ENCODE assay signal across 1 cellular context in genomic region chr12:95204141-95204866, GRCh38.
TF ChIP-seq lines count a peak whose summit lies in the region.

No MANE protein-coding gene starts in this region.

TF ChIP-seq in K562, 482 proteins besides CTCF, POLR2A, EP300 and RAD21 (continued from another document and continues in another):
- TF ChIP-seq, protein P1, sequence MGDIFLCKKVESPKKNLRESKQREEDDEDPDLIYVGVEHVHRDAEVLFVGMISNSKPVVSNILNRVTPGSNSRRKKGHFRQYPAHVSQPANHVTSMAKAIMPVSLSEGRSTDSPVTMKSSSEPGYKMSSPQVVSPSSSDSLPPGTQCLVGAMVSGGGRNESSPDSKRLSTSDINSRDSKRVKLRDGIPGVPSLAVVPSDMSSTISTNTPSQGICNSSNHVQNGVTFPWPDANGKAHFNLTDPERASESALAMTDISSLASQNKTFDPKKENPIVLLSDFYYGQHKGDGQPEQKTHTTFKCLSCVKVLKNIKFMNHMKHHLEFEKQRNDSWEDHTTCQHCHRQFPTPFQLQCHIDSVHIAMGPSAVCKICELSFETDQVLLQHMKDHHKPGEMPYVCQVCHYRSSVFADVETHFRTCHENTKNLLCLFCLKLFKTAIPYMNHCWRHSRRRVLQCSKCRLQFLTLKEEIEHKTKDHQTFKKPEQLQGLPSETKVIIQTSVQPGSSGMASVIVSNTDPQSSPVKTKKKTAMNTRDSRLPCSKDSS (IDR thresholded peaks at IDR 0.05; ENCODE audit: low read depth, partially characterized antibody), result no peak
- TF ChIP-seq GTF2E2 (tag; IDR thresholded peaks at IDR 0.05), result no peak
- TF ChIP-seq MECOM (CRISPR knock-in tag; IDR thresholded peaks at IDR 0.05), result 0 out of 2 replicates have a peak, but pooled peaks have one; percentile 52
- no peak for TF ChIP-seq BDP1 (IDR thresholded peaks at IDR 0.05; ENCODE audit: insufficient read depth, insufficient read length)
- no peak for TF ChIP-seq SIN3A (IDR thresholded peaks at IDR 0.05; ENCODE audit: borderline replicate concordance in 2 of 2, control insufficient read depth in 1 of 2, low read depth in 2 of 2, low read length in 2 of 2)
- peak; percentile 63 for TF ChIP-seq MTA2 (IDR thresholded peaks at IDR 0.05; ENCODE audit: low read depth)
- no peak for TF ChIP-seq ZNF76 (CRISPR knock-in tag; IDR thresholded peaks at IDR 0.05; ENCODE audit: borderline replicate concordance)
- no peak for TF ChIP-seq PHB (CRISPR knock-in tag; IDR thresholded peaks at IDR 0.05)
- TF ChIP-seq TCF7 (IDR thresholded peaks at IDR 0.05; ENCODE audit: borderline replicate concordance), result no peak
- no peak for TF ChIP-seq HOXB6 (CRISPR knock-in tag; IDR thresholded peaks at IDR 0.05; ENCODE audit: borderline replicate concordance)
- TF ChIP-seq BRD9 (IDR thresholded peaks at IDR 0.05; ENCODE audit: low read depth, partially characterized antibody), result no peak
- TF ChIP-seq, protein P2, sequence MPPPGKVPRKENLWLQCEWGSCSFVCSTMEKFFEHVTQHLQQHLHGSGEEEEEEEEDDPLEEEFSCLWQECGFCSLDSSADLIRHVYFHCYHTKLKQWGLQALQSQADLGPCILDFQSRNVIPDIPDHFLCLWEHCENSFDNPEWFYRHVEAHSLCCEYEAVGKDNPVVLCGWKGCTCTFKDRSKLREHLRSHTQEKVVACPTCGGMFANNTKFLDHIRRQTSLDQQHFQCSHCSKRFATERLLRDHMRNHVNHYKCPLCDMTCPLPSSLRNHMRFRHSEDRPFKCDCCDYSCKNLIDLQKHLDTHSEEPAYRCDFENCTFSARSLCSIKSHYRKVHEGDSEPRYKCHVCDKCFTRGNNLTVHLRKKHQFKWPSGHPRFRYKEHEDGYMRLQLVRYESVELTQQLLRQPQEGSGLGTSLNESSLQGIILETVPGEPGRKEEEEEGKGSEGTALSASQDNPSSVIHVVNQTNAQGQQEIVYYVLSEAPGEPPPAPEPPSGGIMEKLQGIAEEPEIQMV (tag; conservative IDR thresholded peaks at IDR 0.05; ENCODE audit: low read depth), result peak; percentile 97
- no peak for TF ChIP-seq NCOA4 (IDR thresholded peaks at IDR 0.05; ENCODE audit: partially characterized antibody)
- TF ChIP-seq SREBF2 (CRISPR knock-in tag; IDR thresholded peaks at IDR 0.05), result no peak
- no peak for TF ChIP-seq KLF1 (tag; IDR thresholded peaks at IDR 0.05)
- TF ChIP-seq, protein P3, sequence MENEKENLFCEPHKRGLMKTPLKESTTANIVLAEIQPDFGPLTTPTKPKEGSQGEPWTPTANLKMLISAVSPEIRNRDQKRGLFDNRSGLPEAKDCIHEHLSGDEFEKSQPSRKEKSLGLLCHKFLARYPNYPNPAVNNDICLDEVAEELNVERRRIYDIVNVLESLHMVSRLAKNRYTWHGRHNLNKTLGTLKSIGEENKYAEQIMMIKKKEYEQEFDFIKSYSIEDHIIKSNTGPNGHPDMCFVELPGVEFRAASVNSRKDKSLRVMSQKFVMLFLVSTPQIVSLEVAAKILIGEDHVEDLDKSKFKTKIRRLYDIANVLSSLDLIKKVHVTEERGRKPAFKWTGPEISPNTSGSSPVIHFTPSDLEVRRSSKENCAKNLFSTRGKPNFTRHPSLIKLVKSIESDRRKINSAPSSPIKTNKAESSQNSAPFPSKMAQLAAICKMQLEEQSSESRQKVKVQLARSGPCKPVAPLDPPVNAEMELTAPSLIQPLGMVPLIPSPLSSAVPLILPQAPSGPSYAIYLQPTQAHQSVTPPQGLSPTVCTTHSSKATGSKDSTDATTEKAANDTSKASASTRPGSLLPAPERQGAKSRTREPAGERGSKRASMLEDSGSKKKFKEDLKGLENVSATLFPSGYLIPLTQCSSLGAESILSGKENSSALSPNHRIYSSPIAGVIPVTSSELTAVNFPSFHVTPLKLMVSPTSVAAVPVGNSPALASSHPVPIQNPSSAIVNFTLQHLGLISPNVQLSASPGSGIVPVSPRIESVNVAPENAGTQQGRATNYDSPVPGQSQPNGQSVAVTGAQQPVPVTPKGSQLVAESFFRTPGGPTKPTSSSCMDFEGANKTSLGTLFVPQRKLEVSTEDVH (IDR thresholded peaks at IDR 0.05; ENCODE audit: low read depth, partially characterized antibody), result no peak
- no peak for TF ChIP-seq EWSR1 (IDR thresholded peaks at IDR 0.05; ENCODE audit: borderline replicate concordance, low read depth, partially characterized antibody)
- peak; percentile 78 for TF ChIP-seq L3MBTL2 (IDR thresholded peaks at IDR 0.05)
- peak; percentile 80 for TF ChIP-seq CREM (IDR thresholded peaks at IDR 0.05; ENCODE audit: low read depth)
- TF ChIP-seq ZNF707 (CRISPR knock-in tag; conservative IDR thresholded peaks at IDR 0.05), result no peak
- TF ChIP-seq ZNF609 (CRISPR knock-in tag; IDR thresholded peaks at IDR 0.05; ENCODE audit: borderline replicate concordance), result no peak
- TF ChIP-seq, protein P4, sequence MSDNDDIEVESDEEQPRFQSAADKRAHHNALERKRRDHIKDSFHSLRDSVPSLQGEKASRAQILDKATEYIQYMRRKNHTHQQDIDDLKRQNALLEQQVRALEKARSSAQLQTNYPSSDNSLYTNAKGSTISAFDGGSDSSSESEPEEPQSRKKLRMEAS (CRISPR knock-in tag; IDR thresholded peaks at IDR 0.05), result peak; percentile 69
- no peak for TF ChIP-seq XRCC4 (IDR thresholded peaks at IDR 0.05; ENCODE audit: extremely low read depth, insufficient read depth, insufficient read length)
- no peak for TF ChIP-seq MXD1 (CRISPR knock-in tag; IDR thresholded peaks at IDR 0.05; ENCODE audit: borderline replicate concordance, poor library complexity, severe bottlenecking)
- no peak for TF ChIP-seq ZNF561 (CRISPR knock-in tag; conservative IDR thresholded peaks at IDR 0.05)
- TF ChIP-seq ATF3 (IDR thresholded peaks at IDR 0.05), result peak; percentile 95
- TF ChIP-seq ATF3 (CRISPR knock-in tag; conservative IDR thresholded peaks at IDR 0.05), result peak; percentile 90
- no peak for TF ChIP-seq ZBTB1 (CRISPR knock-in tag; IDR thresholded peaks at IDR 0.05; ENCODE audit: borderline replicate concordance, low read depth)
- 0 out of 2 replicates have a peak, but pooled peaks have one; percentile 54 for TF ChIP-seq PYGO2 (tag; IDR thresholded peaks at IDR 0.05)
- TF ChIP-seq FOXP4 (CRISPR knock-in tag; IDR thresholded peaks at IDR 0.05; ENCODE audit: borderline replicate concordance), result no peak
- TF ChIP-seq ZNF316 (IDR thresholded peaks at IDR 0.05), result peak; percentile 84
- no peak for TF ChIP-seq KDM4B (IDR thresholded peaks at IDR 0.05; ENCODE audit: borderline replicate concordance in 2 of 2, low read depth in 1 of 2)
- TF ChIP-seq FOXK1 (CRISPR knock-in tag; IDR thresholded peaks at IDR 0.05; ENCODE audit: borderline replicate concordance), result peak; percentile 55; the same call in 1 of the 2 replicates
- TF ChIP-seq BRCA1 (IDR thresholded peaks at IDR 0.05), result no peak
- TF ChIP-seq BRCA1 (CRISPR knock-in tag; IDR thresholded peaks at IDR 0.05), result no peak
- TF ChIP-seq HNRNPLL (IDR thresholded peaks at IDR 0.05; ENCODE audit: low read depth, low read length, poor library complexity, severe bottlenecking), result peak; percentile 20
- peak; percentile 56; the same call in 1 of the 2 replicates for TF ChIP-seq CREB3L1 (IDR thresholded peaks at IDR 0.05; ENCODE audit: borderline replicate concordance, low read depth)
- no peak for TF ChIP-seq SAFB2 (IDR thresholded peaks at IDR 0.05; ENCODE audit: borderline replicate concordance, low read depth, low read length, severe bottlenecking)
- TF ChIP-seq MEIS2 (IDR thresholded peaks at IDR 0.05; ENCODE audit: partially characterized antibody), result no peak
- no peak for TF ChIP-seq NR4A1 (CRISPR knock-in tag; IDR thresholded peaks at IDR 0.05)
- TF ChIP-seq NR4A1 (tag; IDR thresholded peaks at IDR 0.05), result peak; percentile 62; the same call in 1 of the 2 replicates
- no peak for TF ChIP-seq ESRRB (CRISPR knock-in tag; IDR thresholded peaks at IDR 0.05; ENCODE audit: borderline replicate concordance)
- no peak for TF ChIP-seq SIN3B (IDR thresholded peaks at IDR 0.05; ENCODE audit: low read depth)
- TF ChIP-seq, protein P5, sequence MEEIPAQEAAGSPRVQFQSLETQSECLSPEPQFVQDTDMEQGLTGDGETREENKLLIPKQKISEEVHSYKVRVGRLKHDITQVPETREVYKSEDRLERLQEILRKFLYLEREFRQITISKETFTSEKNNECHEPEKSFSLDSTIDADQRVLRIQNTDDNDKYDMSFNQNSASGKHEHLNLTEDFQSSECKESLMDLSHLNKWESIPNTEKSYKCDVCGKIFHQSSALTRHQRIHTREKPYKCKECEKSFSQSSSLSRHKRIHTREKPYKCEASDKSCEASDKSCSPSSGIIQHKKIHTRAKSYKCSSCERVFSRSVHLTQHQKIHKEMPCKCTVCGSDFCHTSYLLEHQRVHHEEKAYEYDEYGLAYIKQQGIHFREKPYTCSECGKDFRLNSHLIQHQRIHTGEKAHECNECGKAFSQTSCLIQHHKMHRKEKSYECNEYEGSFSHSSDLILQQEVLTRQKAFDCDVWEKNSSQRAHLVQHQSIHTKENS (CRISPR knock-in tag; IDR thresholded peaks at IDR 0.05), result no peak
- TF ChIP-seq SMC3 (conservative IDR thresholded peaks at IDR 0.05; ENCODE audit: insufficient read depth, low read depth, low read length), result no peak
- TF ChIP-seq ARID1B (IDR thresholded peaks at IDR 0.05), result peak; percentile 88
- TF ChIP-seq ZNF830 (CRISPR knock-in tag; IDR thresholded peaks at IDR 0.05), result no peak
- TF ChIP-seq NR2F6 (CRISPR knock-in tag; IDR thresholded peaks at IDR 0.05), result no peak
- TF ChIP-seq DMBX1 (CRISPR knock-in tag; IDR thresholded peaks at IDR 0.05; ENCODE audit: borderline replicate concordance), result peak; percentile 67
- TF ChIP-seq TCFL5 (CRISPR knock-in tag; conservative IDR thresholded peaks at IDR 0.05), result no peak
- TF ChIP-seq ZBTB8A (IDR thresholded peaks at IDR 0.05; ENCODE audit: partially characterized antibody), result no peak
- TF ChIP-seq RBM34 (IDR thresholded peaks at IDR 0.05; ENCODE audit: borderline replicate concordance, insufficient read depth, low read length), result no peak
- no peak for TF ChIP-seq KDM5B (IDR thresholded peaks at IDR 0.05; ENCODE audit: insufficient replicate concordance, low read depth, low read length)
- peak; percentile 68; the same call in 1 of the 2 replicates for TF ChIP-seq HDGF (IDR thresholded peaks at IDR 0.05)
